8 cellular contexts compared by ENCODE assay signal in the genomic region with DNA sequence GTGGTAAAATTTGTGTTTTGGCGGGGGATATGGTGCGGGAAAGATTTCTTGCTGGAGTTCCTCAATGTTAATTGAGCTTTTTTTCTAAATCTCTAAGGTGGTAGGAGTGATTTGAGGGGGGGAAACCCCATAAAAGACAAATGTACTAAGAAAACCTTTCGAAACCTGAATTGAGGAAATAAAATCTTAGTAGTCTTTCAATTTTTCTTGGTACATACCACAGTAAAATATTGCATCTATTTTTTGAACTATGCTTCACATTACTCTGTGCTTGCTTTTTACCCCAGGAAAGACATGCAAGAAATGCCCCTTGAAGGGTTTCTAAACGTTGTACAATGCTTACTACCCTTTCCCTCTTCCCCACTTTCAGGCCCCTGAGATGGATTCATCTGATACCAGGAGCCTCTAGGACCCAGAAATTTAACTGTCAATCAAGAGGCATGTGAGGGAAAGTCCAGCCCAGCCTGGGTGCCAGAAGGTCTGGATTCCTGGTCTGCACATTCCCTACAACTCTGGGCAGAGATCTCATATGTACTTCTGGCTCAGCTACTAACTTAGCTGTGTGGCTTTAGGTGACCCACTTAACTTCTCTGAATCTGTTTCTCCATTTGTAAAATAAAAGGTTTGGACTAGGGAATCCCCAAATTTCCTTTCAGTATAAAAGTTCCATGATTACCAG.
A peak's percentile ranks its signal among the peaks of the same experiment; 100 is the strongest.
DNase-seq lines count a peak whose midpoint lies in the region; FAIRE-seq and TF ChIP-seq lines count a peak whose summit lies in the region.

No MANE protein-coding gene starts in this region.

- peak; percentile 76 for FAIRE-seq in GM18507 (lab: Jason Lieb, UNC)

- DNase-seq in GM18507 (ENCODE audit: extremely low spot score, insufficient read length, low read depth) (no peak), KG1 (lab: John Stamatoyannopoulos, UW) (peak; percentile 24), cerebellar cortex (ENCODE audit: low spot score) (peak; percentile 60), retinal pigment epithelial cell (ENCODE audit: low read depth) (no peak), NCI-H345 treated with DMSO at 0.1 percent for 48 hours (lab: John Stamatoyannopoulos, UW; ENCODE audit: unreplicated experiment) (no peak), NCI-H2029 (lab: John Stamatoyannopoulos, UW) (no peak), COLO668 (lab: John Stamatoyannopoulos, UW; ENCODE audit: unreplicated experiment) (no peak)
- DNase-seq in stimulated activated CD4-positive, alpha-beta T cell treated with anti-CD3 and anti-CD28 coated beads, Interleukin-4, amount 100 ng/mL, for 24 hours = no peak

- peak overlapping the region; percentile 5 for H3K4me3 ChIP-seq in retinal pigment epithelial cell (ENCODE audit: low read length)

- no peak for TF ChIP-seq CTCF in retinal pigment epithelial cell (conservative IDR thresholded peaks at IDR 0.05; ENCODE audit: low read depth, low read length)

Comparison
In these comparisons a context has a peak if more than half of its experiments do, and no peak if none do; other contexts are left out.
1. DNase-seq: peak in KG1 (single experiment) and cerebellar cortex (single experiment); none in GM18507 (single experiment), retinal pigment epithelial cell (single experiment), NCI-H345 treated with DMSO at 0.1 percent for 48 hours (single experiment), NCI-H2029 (single experiment), COLO668 (single experiment) and stimulated activated CD4-positive, alpha-beta T cell treated with anti-CD3 and anti-CD28 coated beads, Interleukin-4, amount 100 ng/mL, for 24 hours (single experiment).